1 cellular context compared by ENCODE assay signal in the genomic region with DNA sequence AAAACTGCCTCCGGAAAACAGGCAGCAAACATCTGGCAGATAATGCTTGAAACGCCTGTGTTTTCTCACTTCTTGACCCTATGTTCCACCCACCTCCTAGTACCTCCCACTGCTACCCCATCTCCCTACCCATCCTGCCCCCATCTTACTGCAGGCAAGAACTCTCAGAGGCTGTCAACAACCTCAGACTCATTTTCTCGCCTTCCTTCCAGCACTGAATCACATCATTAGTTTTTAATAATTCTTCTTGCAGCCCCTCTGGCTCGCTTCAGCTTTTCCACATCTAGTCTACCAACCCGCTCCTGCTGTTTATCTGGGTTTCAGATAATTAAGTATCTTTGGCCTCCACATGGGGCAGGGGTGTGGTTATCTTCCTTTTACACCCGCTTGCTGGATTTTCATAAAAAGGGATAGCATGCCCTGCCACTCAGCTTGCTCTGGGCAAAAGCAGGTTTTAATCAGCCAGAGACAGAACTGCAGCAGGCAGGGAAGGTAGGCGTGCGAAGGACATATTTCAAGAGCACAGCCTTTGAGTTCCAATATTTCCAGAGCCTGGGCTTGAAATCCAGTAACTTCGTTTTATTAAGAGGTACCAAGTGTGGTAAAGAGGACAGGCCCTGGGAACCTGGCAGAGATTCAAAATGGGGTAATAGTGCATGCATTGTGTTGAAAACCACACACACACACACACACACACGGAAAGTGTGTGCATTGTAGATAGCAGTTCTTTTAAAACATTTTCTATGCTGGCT.
TF ChIP-seq lines count a peak whose summit lies in the region.

No MANE protein-coding gene starts in this region.

TF ChIP-seq in K562, 482 proteins besides CTCF, POLR2A, EP300 and RAD21 (continued from another document and continues in another):
- TF ChIP-seq, protein P1, sequence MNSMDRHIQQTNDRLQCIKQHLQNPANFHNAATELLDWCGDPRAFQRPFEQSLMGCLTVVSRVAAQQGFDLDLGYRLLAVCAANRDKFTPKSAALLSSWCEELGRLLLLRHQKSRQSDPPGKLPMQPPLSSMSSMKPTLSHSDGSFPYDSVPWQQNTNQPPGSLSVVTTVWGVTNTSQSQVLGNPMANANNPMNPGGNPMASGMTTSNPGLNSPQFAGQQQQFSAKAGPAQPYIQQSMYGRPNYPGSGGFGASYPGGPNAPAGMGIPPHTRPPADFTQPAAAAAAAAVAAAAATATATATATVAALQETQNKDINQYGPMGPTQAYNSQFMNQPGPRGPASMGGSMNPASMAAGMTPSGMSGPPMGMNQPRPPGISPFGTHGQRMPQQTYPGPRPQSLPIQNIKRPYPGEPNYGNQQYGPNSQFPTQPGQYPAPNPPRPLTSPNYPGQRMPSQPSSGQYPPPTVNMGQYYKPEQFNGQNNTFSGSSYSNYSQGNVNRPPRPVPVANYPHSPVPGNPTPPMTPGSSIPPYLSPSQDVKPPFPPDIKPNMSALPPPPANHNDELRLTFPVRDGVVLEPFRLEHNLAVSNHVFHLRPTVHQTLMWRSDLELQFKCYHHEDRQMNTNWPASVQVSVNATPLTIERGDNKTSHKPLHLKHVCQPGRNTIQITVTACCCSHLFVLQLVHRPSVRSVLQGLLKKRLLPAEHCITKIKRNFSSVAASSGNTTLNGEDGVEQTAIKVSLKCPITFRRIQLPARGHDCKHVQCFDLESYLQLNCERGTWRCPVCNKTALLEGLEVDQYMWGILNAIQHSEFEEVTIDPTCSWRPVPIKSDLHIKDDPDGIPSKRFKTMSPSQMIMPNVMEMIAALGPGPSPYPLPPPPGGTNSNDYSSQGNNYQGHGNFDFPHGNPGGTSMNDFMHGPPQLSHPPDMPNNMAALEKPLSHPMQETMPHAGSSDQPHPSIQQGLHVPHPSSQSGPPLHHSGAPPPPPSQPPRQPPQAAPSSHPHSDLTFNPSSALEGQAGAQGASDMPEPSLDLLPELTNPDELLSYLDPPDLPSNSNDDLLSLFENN (IDR thresholded peaks at IDR 0.05; ENCODE audit: low read depth in 2 of 2, low read length in 2 of 2) = peak in 1 of 2 experiments; percentile 95; a peak in 2 of 4 replicates
- TF ChIP-seq CBFA2T3 (IDR thresholded peaks at IDR 0.05) = peak; percentile 99
- no peak for TF ChIP-seq ZNF316 (IDR thresholded peaks at IDR 0.05)
- peak; percentile 85 for TF ChIP-seq EGR1 (conservative IDR thresholded peaks at IDR 0.05)
- peak; percentile 94 for TF ChIP-seq ZNF584 (CRISPR knock-in tag; IDR thresholded peaks at IDR 0.05; ENCODE audit: low read depth)
- peak; percentile 95 for TF ChIP-seq STAT5A (IDR thresholded peaks at IDR 0.05; ENCODE audit: borderline replicate concordance, low read length)
- no peak for TF ChIP-seq ZNF146 (CRISPR knock-in tag; IDR thresholded peaks at IDR 0.05; ENCODE audit: unreplicated experiment)
- no peak for TF ChIP-seq U2AF2 (optimal IDR thresholded peaks at IDR 0.05; ENCODE audit: low read depth, low read length)
- TF ChIP-seq, protein P2, sequence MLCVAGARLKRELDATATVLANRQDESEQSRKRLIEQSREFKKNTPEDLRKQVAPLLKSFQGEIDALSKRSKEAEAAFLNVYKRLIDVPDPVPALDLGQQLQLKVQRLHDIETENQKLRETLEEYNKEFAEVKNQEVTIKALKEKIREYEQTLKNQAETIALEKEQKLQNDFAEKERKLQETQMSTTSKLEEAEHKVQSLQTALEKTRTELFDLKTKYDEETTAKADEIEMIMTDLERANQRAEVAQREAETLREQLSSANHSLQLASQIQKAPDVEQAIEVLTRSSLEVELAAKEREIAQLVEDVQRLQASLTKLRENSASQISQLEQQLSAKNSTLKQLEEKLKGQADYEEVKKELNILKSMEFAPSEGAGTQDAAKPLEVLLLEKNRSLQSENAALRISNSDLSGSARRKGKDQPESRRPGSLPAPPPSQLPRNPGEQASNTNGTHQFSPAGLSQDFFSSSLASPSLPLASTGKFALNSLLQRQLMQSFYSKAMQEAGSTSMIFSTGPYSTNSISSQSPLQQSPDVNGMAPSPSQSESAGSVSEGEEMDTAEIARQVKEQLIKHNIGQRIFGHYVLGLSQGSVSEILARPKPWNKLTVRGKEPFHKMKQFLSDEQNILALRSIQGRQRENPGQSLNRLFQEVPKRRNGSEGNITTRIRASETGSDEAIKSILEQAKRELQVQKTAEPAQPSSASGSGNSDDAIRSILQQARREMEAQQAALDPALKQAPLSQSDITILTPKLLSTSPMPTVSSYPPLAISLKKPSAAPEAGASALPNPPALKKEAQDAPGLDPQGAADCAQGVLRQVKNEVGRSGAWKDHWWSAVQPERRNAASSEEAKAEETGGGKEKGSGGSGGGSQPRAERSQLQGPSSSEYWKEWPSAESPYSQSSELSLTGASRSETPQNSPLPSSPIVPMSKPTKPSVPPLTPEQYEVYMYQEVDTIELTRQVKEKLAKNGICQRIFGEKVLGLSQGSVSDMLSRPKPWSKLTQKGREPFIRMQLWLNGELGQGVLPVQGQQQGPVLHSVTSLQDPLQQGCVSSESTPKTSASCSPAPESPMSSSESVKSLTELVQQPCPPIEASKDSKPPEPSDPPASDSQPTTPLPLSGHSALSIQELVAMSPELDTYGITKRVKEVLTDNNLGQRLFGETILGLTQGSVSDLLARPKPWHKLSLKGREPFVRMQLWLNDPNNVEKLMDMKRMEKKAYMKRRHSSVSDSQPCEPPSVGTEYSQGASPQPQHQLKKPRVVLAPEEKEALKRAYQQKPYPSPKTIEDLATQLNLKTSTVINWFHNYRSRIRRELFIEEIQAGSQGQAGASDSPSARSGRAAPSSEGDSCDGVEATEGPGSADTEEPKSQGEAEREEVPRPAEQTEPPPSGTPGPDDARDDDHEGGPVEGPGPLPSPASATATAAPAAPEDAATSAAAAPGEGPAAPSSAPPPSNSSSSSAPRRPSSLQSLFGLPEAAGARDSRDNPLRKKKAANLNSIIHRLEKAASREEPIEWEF (CRISPR knock-in tag; IDR thresholded peaks at IDR 0.05) = 0 out of 2 replicates have a peak, but pooled peaks have one; percentile 69
- no peak for TF ChIP-seq FOXA1 (IDR thresholded peaks at IDR 0.05; ENCODE audit: borderline replicate concordance)
- peak in 1 of 2 experiments; percentile 18; a peak in 1 of 4 replicates for TF ChIP-seq NRF1 (conservative IDR thresholded peaks at IDR 0.05 in 1 of 2, IDR thresholded peaks at IDR 0.05 in 1 of 2)
- peak; percentile 61 for TF ChIP-seq BRD9 (IDR thresholded peaks at IDR 0.05; ENCODE audit: low read depth, partially characterized antibody)
- TF ChIP-seq, protein P3, sequence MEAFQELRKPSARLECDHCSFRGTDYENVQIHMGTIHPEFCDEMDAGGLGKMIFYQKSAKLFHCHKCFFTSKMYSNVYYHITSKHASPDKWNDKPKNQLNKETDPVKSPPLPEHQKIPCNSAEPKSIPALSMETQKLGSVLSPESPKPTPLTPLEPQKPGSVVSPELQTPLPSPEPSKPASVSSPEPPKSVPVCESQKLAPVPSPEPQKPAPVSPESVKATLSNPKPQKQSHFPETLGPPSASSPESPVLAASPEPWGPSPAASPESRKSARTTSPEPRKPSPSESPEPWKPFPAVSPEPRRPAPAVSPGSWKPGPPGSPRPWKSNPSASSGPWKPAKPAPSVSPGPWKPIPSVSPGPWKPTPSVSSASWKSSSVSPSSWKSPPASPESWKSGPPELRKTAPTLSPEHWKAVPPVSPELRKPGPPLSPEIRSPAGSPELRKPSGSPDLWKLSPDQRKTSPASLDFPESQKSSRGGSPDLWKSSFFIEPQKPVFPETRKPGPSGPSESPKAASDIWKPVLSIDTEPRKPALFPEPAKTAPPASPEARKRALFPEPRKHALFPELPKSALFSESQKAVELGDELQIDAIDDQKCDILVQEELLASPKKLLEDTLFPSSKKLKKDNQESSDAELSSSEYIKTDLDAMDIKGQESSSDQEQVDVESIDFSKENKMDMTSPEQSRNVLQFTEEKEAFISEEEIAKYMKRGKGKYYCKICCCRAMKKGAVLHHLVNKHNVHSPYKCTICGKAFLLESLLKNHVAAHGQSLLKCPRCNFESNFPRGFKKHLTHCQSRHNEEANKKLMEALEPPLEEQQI (IDR thresholded peaks at IDR 0.05) = peak; percentile 90
- TF ChIP-seq, protein P4, sequence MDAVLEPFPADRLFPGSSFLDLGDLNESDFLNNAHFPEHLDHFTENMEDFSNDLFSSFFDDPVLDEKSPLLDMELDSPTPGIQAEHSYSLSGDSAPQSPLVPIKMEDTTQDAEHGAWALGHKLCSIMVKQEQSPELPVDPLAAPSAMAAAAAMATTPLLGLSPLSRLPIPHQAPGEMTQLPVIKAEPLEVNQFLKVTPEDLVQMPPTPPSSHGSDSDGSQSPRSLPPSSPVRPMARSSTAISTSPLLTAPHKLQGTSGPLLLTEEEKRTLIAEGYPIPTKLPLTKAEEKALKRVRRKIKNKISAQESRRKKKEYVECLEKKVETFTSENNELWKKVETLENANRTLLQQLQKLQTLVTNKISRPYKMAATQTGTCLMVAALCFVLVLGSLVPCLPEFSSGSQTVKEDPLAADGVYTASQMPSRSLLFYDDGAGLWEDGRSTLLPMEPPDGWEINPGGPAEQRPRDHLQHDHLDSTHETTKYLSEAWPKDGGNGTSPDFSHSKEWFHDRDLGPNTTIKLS (IDR thresholded peaks at IDR 0.05; ENCODE audit: borderline replicate concordance, low read depth) = no peak
- no peak for TF ChIP-seq SIRT6 (IDR thresholded peaks at IDR 0.05; ENCODE audit: low read depth, low read length)
- no peak for TF ChIP-seq POLR2H (tag; IDR thresholded peaks at IDR 0.05; ENCODE audit: low read depth)
- no peak for TF ChIP-seq BRCA1 (IDR thresholded peaks at IDR 0.05)
- TF ChIP-seq BRCA1 (CRISPR knock-in tag; IDR thresholded peaks at IDR 0.05) = no peak
- no peak for TF ChIP-seq CBX3 (IDR thresholded peaks at IDR 0.05; ENCODE audit: borderline replicate concordance in 1 of 2, low read length in 2 of 2)
- TF ChIP-seq CC2D1A (IDR thresholded peaks at IDR 0.05) = peak; percentile 98; the same call in 1 of the 2 replicates
- no peak for TF ChIP-seq THRAP3 (IDR thresholded peaks at IDR 0.05; ENCODE audit: borderline replicate concordance)
- TF ChIP-seq ZNF143 (CRISPR knock-in tag; IDR thresholded peaks at IDR 0.05) = no peak
- no peak for TF ChIP-seq ZNF12 (CRISPR knock-in tag; IDR thresholded peaks at IDR 0.05)
- no peak for TF ChIP-seq ATF1 (CRISPR knock-in tag; IDR thresholded peaks at IDR 0.05)
- TF ChIP-seq ATF1 (tag; IDR thresholded peaks at IDR 0.05) = peak; percentile 45
- TF ChIP-seq, protein P5, sequence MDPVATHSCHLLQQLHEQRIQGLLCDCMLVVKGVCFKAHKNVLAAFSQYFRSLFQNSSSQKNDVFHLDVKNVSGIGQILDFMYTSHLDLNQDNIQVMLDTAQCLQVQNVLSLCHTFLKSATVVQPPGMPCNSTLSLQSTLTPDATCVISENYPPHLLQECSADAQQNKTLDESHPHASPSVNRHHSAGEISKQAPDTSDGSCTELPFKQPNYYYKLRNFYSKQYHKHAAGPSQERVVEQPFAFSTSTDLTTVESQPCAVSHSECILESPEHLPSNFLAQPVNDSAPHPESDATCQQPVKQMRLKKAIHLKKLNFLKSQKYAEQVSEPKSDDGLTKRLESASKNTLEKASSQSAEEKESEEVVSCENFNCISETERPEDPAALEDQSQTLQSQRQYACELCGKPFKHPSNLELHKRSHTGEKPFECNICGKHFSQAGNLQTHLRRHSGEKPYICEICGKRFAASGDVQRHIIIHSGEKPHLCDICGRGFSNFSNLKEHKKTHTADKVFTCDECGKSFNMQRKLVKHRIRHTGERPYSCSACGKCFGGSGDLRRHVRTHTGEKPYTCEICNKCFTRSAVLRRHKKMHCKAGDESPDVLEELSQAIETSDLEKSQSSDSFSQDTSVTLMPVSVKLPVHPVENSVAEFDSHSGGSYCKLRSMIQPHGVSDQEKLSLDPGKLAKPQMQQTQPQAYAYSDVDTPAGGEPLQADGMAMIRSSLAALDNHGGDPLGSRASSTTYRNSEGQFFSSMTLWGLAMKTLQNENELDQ (CRISPR knock-in tag; IDR thresholded peaks at IDR 0.05; ENCODE audit: borderline replicate concordance) = no peak
- TF ChIP-seq, protein P6, sequence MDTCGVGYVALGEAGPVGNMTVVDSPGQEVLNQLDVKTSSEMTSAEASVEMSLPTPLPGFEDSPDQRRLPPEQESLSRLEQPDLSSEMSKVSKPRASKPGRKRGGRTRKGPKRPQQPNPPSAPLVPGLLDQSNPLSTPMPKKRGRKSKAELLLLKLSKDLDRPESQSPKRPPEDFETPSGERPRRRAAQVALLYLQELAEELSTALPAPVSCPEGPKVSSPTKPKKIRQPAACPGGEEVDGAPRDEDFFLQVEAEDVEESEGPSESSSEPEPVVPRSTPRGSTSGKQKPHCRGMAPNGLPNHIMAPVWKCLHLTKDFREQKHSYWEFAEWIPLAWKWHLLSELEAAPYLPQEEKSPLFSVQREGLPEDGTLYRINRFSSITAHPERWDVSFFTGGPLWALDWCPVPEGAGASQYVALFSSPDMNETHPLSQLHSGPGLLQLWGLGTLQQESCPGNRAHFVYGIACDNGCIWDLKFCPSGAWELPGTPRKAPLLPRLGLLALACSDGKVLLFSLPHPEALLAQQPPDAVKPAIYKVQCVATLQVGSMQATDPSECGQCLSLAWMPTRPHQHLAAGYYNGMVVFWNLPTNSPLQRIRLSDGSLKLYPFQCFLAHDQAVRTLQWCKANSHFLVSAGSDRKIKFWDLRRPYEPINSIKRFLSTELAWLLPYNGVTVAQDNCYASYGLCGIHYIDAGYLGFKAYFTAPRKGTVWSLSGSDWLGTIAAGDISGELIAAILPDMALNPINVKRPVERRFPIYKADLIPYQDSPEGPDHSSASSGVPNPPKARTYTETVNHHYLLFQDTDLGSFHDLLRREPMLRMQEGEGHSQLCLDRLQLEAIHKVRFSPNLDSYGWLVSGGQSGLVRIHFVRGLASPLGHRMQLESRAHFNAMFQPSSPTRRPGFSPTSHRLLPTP (IDR thresholded peaks at IDR 0.05; ENCODE audit: borderline replicate concordance, extremely low read depth, insufficient read length) = no peak
- peak; percentile 91 for TF ChIP-seq HDAC2 (IDR thresholded peaks at IDR 0.05)
- no peak for TF ChIP-seq PHF20 (IDR thresholded peaks at IDR 0.05; ENCODE audit: partially characterized antibody)
- peak; percentile 39; the same call in 1 of the 2 replicates for TF ChIP-seq PYGO2 (tag; IDR thresholded peaks at IDR 0.05)
- TF ChIP-seq OTX1 (CRISPR knock-in tag; IDR thresholded peaks at IDR 0.05) = peak; percentile 78
- TF ChIP-seq ZNF3 (CRISPR knock-in tag; IDR thresholded peaks at IDR 0.05) = no peak
- TF ChIP-seq CAMTA2 (CRISPR knock-in tag; conservative IDR thresholded peaks at IDR 0.05) = no peak
- peak; percentile 43 for TF ChIP-seq ARHGAP35 (IDR thresholded peaks at IDR 0.05; ENCODE audit: partially characterized antibody)
- TF ChIP-seq PML (IDR thresholded peaks at IDR 0.05; ENCODE audit: low read length) = peak; percentile 98
- peak; percentile 64; the same call in 1 of the 2 replicates for TF ChIP-seq CREM (IDR thresholded peaks at IDR 0.05; ENCODE audit: low read depth)
- peak; percentile 94 for TF ChIP-seq ZKSCAN8 (CRISPR knock-in tag; IDR thresholded peaks at IDR 0.05)
- TF ChIP-seq RBM25 (IDR thresholded peaks at IDR 0.05; ENCODE audit: low read depth, low read length, severe bottlenecking) = no peak
- TF ChIP-seq, protein P7, sequence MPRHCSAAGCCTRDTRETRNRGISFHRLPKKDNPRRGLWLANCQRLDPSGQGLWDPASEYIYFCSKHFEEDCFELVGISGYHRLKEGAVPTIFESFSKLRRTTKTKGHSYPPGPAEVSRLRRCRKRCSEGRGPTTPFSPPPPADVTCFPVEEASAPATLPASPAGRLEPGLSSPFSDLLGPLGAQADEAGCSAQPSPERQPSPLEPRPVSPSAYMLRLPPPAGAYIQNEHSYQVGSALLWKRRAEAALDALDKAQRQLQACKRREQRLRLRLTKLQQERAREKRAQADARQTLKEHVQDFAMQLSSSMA (CRISPR knock-in tag; IDR thresholded peaks at IDR 0.05) = no peak
- peak; percentile 88; the same call in 1 of the 2 replicates for TF ChIP-seq DNMT1 (IDR thresholded peaks at IDR 0.05)
- TF ChIP-seq SP1 (CRISPR knock-in tag; IDR thresholded peaks at IDR 0.05) = peak; percentile 51; the same call in 1 of the 2 replicates
